Comparison of ENCODE assay signal across 1 cellular context in the genomic region with DNA sequence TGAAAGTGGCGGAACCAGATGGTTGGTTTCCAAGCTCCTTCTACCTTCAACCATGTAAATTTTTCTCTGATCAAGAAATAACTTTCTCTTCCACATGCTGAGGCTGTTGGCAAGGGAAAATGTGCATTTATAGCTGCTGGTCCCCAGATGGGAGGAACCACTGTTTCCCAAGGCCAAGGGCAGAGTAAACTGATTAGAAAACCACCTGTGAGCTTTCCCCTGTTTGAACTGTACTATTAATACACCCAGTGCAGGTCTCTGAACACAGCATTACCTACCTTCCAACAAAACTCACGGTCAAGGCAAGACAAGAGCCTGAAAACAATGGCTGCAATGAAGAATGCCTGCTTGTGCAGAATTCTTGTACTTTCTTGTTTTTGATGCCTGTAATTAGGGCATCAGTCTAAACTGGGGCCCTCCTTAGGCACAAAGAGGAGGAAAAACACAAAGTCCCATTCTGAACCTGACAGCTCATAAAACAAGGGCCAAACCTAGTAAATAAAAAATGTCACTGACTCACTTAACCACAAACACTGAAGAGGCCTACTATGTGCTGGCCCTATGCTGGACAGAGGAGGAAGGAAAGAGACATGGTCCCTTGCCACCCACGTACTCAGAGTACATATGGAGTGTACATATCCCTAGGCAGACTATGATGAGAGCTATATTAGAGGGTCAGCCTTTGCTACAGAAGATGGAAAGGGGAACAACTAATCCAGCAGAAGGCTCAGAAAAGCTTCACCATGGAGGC.
TF ChIP-seq lines count a peak whose summit lies in the region.

No MANE protein-coding gene starts in this region.

TF ChIP-seq in HEK293, 187 proteins besides CTCF, POLR2A, EP300 and RAD21:
- TF ChIP-seq, protein P1, sequence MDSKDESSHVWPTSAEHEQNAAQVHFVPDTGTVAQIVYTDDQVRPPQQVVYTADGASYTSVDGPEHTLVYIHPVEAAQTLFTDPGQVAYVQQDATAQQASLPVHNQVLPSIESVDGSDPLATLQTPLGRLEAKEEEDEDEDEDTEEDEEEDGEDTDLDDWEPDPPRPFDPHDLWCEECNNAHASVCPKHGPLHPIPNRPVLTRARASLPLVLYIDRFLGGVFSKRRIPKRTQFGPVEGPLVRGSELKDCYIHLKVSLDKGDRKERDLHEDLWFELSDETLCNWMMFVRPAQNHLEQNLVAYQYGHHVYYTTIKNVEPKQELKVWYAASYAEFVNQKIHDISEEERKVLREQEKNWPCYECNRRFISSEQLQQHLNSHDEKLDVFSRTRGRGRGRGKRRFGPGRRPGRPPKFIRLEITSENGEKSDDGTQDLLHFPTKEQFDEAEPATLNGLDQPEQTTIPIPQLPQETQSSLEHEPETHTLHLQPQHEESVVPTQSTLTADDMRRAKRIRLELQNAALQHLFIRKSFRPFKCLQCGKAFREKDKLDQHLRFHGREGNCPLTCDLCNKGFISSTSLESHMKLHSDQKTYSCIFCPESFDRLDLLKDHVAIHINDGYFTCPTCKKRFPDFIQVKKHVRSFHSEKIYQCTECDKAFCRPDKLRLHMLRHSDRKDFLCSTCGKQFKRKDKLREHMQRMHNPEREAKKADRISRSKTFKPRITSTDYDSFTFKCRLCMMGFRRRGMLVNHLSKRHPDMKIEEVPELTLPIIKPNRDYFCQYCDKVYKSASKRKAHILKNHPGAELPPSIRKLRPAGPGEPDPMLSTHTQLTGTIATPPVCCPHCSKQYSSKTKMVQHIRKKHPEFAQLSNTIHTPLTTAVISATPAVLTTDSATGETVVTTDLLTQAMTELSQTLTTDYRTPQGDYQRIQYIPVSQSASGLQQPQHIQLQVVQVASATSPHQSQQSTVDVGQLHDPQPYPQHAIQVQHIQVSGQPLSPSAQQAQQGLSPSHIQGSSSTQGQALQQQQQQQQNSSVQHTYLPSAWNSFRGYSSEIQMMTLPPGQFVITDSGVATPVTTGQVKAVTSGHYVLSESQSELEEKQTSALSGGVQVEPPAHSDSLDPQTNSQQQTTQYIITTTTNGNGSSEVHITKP (tag by site-specific recombination; IDR thresholded peaks at IDR 0.05), result 0 out of 2 replicates have a peak, but pooled peaks have one; percentile 20
- no peak for TF ChIP-seq HOXA7 (CRISPR knock-in tag; IDR thresholded peaks at IDR 0.05; ENCODE audit: borderline replicate concordance)
